Comparison of ENCODE assay signal across 1 cellular context in genomic region chr17:885971-886571, GRCh38.
TF ChIP-seq lines count a peak whose summit lies in the region.

No MANE protein-coding gene starts in this region.

TF ChIP-seq in GM23338, 12 proteins besides CTCF, POLR2A, EP300 and RAD21 (continued from another document):
- TF ChIP-seq ZNF462 (CRISPR knock-in tag; IDR thresholded peaks at IDR 0.05), result no peak
- no peak for TF ChIP-seq CREB1 (CRISPR knock-in tag; IDR thresholded peaks at IDR 0.05; ENCODE audit: low read depth)
- TF ChIP-seq REST (IDR thresholded peaks at IDR 0.05; ENCODE audit: unreplicated experiment), result no peak
- TF ChIP-seq POLR2AphosphoS5 (IDR thresholded peaks at IDR 0.05; ENCODE audit: low read depth), result no peak
